In the genomic region with DNA sequence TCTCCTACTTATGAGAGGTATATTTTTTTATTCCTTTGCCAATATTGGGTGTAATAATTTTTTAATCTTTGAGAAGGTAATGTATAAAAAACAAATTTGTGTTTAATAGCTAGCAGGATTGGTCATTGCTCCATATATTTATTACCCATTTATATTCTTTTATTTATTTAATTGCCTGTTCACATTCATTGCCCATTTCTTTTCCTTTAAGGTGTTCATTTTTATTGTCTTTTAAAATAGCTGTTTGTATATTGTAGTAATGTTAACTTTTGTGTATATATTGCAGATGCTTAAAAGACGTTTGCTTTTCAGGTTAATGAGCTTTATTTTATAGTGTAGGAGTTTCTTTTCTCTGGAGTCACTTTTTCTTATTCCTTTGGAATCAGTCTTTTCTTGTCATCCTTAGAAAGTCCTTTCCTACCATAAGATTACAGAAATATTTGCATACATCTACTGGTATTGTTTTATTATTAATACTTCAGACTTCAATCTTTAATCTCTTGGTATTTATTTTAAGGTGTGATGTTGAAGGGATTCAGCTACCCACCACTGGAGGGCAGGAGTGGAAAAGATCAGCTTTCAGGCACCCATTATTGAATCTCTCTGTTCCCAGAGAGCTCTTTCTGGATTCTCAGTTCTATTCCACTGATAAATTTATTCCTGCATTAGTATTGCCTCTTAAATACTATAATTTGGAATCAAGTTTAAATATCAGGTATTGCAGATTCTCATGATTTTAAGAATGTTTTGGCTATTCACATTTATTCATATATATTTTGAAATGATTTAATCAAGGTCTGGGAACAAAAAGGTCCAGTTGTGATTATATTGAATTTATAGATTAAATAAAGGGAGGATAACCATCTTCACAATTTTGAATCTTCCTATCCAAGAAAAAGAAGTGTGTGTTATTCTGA, we compare ENCODE assay signal across 9 cellular contexts. TPM values are rescaled to one million over a fixed set of nuclear protein-coding genes. Genes with fewer than 3 reads are reported as not detected.
DNase-seq lines count a peak whose midpoint lies in the region; ATAC-seq and TF ChIP-seq lines count a peak whose summit lies in the region.
"Had no signal": no experiment of that assay in that cellular context is flagged by ENCODE, and none has a peak within 500 bp of the region (broad histone marks: within the 10 kb centered on the region; RNA-seq: fewer than 3 reads in every experiment).

No MANE protein-coding gene starts in this region.

- POLR2A ChIA-PET in PC-9 (lab: Charles Lee; ENCODE audit: unreplicated experiment) = interaction anchor here (0.6 to 1.2 kb wide), 3 partner anchors 15 to 18 kb away, joined by 4 to 8 read pairs (median 5); no protein-coding TSS in a partner anchor

- ATAC-seq in left ventricle myocardium superior (no peak), upper lobe of right lung (no peak)
- ATAC-seq: gastroesophageal sphincter had no signal

- H3K4me2 ChIP-seq in PC-9 = no peak overlapping the region

- H3K27ac ChIP-seq in left ventricle myocardium inferior (replicated peaks) (no peak overlapping the region), PC-9 (no peak overlapping the region), upper lobe of right lung (no peak overlapping the region)
- H3K27ac ChIP-seq: gastroesophageal sphincter had no signal

- CTCF ChIA-PET in PC-9 (lab: Charles Lee) = interaction anchor here (0.6 kb wide), 1 partner anchor 460 kb away, joined by 3 read pairs; no protein-coding TSS in a partner anchor

- intact Hi-C loops in left ventricle myocardium inferior (cut with micrococcal nuclease) (no loop called here), left ventricle myocardium superior (cut with micrococcal nuclease) (no loop called here), PC-9 (cut with micrococcal nuclease; ENCODE audit: unreplicated experiment) (loop anchor here (5.0 kb wide), 1 partner anchor 296 kb away; no protein-coding TSS in a partner anchor), upper lobe of right lung (cut with DNase I) (no loop called here)

- no peak overlapping the region for H2AFZ ChIP-seq in PC-9

- H3K4me3 ChIP-seq in left ventricle myocardium inferior (no peak overlapping the region), PC-9 (no peak overlapping the region), upper lobe of right lung (no peak overlapping the region)
- H3K4me3 ChIP-seq: gastroesophageal sphincter had no signal

- DNase-seq in left ventricle myocardium inferior = no peak
- DNase-seq in left ventricle myocardium superior = no peak
- no peak for DNase-seq in PC-9
- DNase-seq in fibroblast of gingiva (ENCODE audit: low read depth) = peak; percentile 14
- DNase-seq in upper lobe of right lung = no peak
- no peak for DNase-seq in 8988T
- DNase-seq in activated CD8-positive, alpha-beta memory T cell treated with anti-CD3 and anti-CD28 coated beads, Interleukin-2, amount 50 U/mL, for 4 hours = no peak
- no peak for DNase-seq in NCI-H2196 treated with DMSO at 0.1 percent for 48 hours (lab: John Stamatoyannopoulos, UW; ENCODE audit: unreplicated experiment)

- H4K20me1 ChIP-seq in PC-9 (ENCODE audit: insufficient read depth) = peaks cover 22% of the 10 kb centered on the region; the same call in 1 of the 2 replicates

- H3K79me2 ChIP-seq in PC-9 (ENCODE audit: low read depth) = peaks cover 93% of the 10 kb centered on the region

- peaks cover 4% of the 10 kb centered on the region for H3K36me3 ChIP-seq in left ventricle myocardium inferior
- no peaks in the 10 kb centered on the region for H3K36me3 ChIP-seq in PC-9 (ENCODE audit: low read depth)
- H3K36me3 ChIP-seq in upper lobe of right lung = no peaks in the 10 kb centered on the region
- H3K36me3 ChIP-seq: gastroesophageal sphincter had no signal

- H3K9me3 ChIP-seq in left ventricle myocardium inferior (replicated peaks) (peaks cover 51% of the 10 kb centered on the region), PC-9 (ENCODE audit: insufficient read depth, low read depth) (no peaks in the 10 kb centered on the region), upper lobe of right lung (peaks cover 6% of the 10 kb centered on the region)

- no TSS peak for BruUV-seq in PC-9 (replicated peaks; lab: Mats Ljungman, UMichigan)

- TF ChIP-seq CTCF in left ventricle myocardium inferior (IDR thresholded peaks at IDR 0.05; ENCODE audit: borderline replicate concordance) (peak; percentile 42), PC-9 (conservative IDR thresholded peaks at IDR 0.05) (peak; percentile 77), upper lobe of right lung (IDR thresholded peaks at IDR 0.05) (peak; percentile 48)

- H3K4me1 ChIP-seq in left ventricle myocardium inferior = peaks cover 30% of the 10 kb centered on the region
- H3K4me1 ChIP-seq in PC-9 (replicated peaks; ENCODE audit: insufficient read depth) = no peaks in the 10 kb centered on the region
- H3K4me1 ChIP-seq in upper lobe of right lung = no peaks in the 10 kb centered on the region

- no peaks in the 10 kb centered on the region for H3F3A ChIP-seq in PC-9 (ENCODE audit: insufficient read depth, low read depth)

- H3K27me3 ChIP-seq in left ventricle myocardium inferior (ENCODE audit: low read depth) = no peaks in the 10 kb centered on the region
- no peaks in the 10 kb centered on the region for H3K27me3 ChIP-seq in PC-9 (ENCODE audit: insufficient read depth, low read depth)
- H3K27me3 ChIP-seq in upper lobe of right lung = no peaks in the 10 kb centered on the region
- H3K27me3 ChIP-seq: gastroesophageal sphincter had no signal

- H3K9me2 ChIP-seq in PC-9 (ENCODE audit: insufficient read depth) = no peaks in the 10 kb centered on the region

RNA-seq across cellular contexts. Expression of gene PPM1A, which starts 17.3 kb away (rescaled TPM):
- 98.8 TPM for total RNA-seq in left ventricle myocardium inferior
- 117 TPM for total RNA-seq in left ventricle myocardium superior
- total RNA-seq in PC-9 (2021) = 60.9 and 62.2 TPM in 2 replicates
- total RNA-seq in upper lobe of right lung = 50.2 TPM
